In the genomic region with DNA sequence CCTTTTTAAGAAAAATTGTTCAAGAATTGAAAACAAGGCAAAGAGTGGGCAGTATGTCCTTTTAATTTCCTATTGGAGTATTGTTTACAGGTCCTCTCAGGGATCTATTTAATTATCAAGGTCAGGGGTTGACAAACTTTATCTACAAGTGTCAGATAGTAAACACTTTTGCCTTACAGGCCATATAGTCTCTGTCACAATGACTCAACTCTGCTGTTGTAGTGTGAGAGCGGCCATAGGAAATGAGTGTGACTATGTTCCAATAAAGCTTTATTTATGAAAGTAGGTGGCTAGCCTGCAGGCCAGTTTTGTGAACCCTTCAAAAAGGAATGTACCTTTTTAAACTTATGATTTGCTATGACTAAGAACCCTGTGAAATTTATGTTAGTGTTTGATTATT, we compare ENCODE assay signal across 30 cellular contexts.
DNase-seq lines count a peak whose midpoint lies in the region; ATAC-seq and TF ChIP-seq lines count a peak whose summit lies in the region.
"Had no signal": no experiment of that assay in that cellular context is flagged by ENCODE, and none has a peak within 500 bp of the region (broad histone marks: within the 10 kb centered on the region; RNA-seq: fewer than 3 reads in every experiment).

No MANE protein-coding gene starts in this region.

- DNase-seq in ELR (ENCODE audit: low read depth): peak; percentile 84
- peak; percentile 9 for DNase-seq in mesenchymal stem cell
- no peak for DNase-seq in epidermal melanocyte (ENCODE audit: insufficient read length, low spot score)
- DNase-seq in body of pancreas: no peak
- no peak for DNase-seq in transverse colon
- DNase-seq: activated CD4-positive, alpha-beta T cell treated with anti-CD3 and anti-CD28 coated beads for 48 hours; activated effector memory CD4-positive, alpha-beta T cell treated with Interleukin-2 at 50 U/mL for 16 hours; activated naive CD8-positive, alpha-beta T cell treated with anti-CD3 and anti-CD28 coated beads, Interleukin-2, amount 10 ng/mL, durations not matched to agents 7 days and 5 days; central memory CD4-positive, alpha-beta T cell; effector memory CD8-positive, alpha-beta T cell; foreskin melanocyte; GDM1; heart right ventricle; natural killer cell; NCI-H1436 treated with DMSO at 0.1 percent for 48 hours; NCI-H748 treated with DMSO at 0.1 percent for 48 hours; occipital lobe; SJCRH30; stimulated activated CD4-positive, alpha-beta T cell treated with anti-CD3 and anti-CD28 coated beads, Interleukin-12 subunit alpha, Interleukin-12 subunit beta, amount 100 ng/mL, for 4 hours; stimulated activated CD4-positive, alpha-beta T cell treated with anti-CD3 and anti-CD28 coated beads, Interleukin-2, amount 100 ng/mL, for 48 hours; stomach; SW 1271 had no signal

- no peaks in the 10 kb centered on the region for H3K36me3 ChIP-seq in Loucy (ENCODE audit: insufficient read depth, low read length)
- H3K36me3 ChIP-seq in mesenchymal stem cell (ENCODE audit: control insufficient read depth in 1 of 2, insufficient read depth in 2 of 2, low read depth in 1 of 2, low read length in 2 of 2): no peaks in the 10 kb centered on the region
- no peaks in the 10 kb centered on the region for H3K36me3 ChIP-seq in body of pancreas (replicated peaks in 1 of 2; ENCODE audit: insufficient read depth in 1 of 2, low read depth in 2 of 2)
- H3K36me3 ChIP-seq in transverse colon: no peaks in the 10 kb centered on the region
- H3K36me3 ChIP-seq: BLaER1, esophagus muscularis mucosa, heart right ventricle, prostate gland, SJCRH30, stomach, vagina had no signal

- no peak for TF ChIP-seq POLR2A in body of pancreas (IDR thresholded peaks at IDR 0.05)
- TF ChIP-seq POLR2A in transverse colon (IDR thresholded peaks at IDR 0.05): no peak

- no peak overlapping the region for H3K23ac ChIP-seq in mesenchymal stem cell (ENCODE audit: low read length in 2 of 2)

- H2AFZ ChIP-seq in Loucy (ENCODE audit: low read length) (0 out of 2 replicates have a peak overlapping the region, but pooled peaks have one; percentile 36), mesenchymal stem cell (ENCODE audit: low read depth, low read length) (no peak overlapping the region)

- H3K14ac ChIP-seq in mesenchymal stem cell (ENCODE audit: low read length in 2 of 2): no peak overlapping the region

- in situ Hi-C loops in transverse colon (cut with MboI; ENCODE audit: low pct_ligation_motif_present in 1 of 4, low pct_unique_long_range_greater_than_20kb in 1 of 4, low sequenced_read_pairs in 3 of 4): no loop called here

- no peak overlapping the region for H2BK5ac ChIP-seq in mesenchymal stem cell (ENCODE audit: low read depth, low read length, poor library complexity, severe bottlenecking)

- peaks cover 4% of the 10 kb centered on the region for H3K27me3 Mint-ChIP-seq in activated T-helper 17 cell treated with anti-CD3 and anti-CD28 coated beads, Interleukin-2, amount 50 U/mL, for 72 hours

- no peak overlapping the region for H3K9ac ChIP-seq in Loucy (ENCODE audit: low read depth, low read length, poor library complexity, severe bottlenecking)
- no peak overlapping the region for H3K9ac ChIP-seq in mesenchymal stem cell (ENCODE audit: low read length)
- H3K9ac ChIP-seq: BLaER1 had no signal

- no peaks in the 10 kb centered on the region for H3K4me1 Mint-ChIP-seq in activated T-helper 17 cell treated with anti-CD3 and anti-CD28 coated beads, Interleukin-2, amount 50 U/mL, for 72 hours
- H3K4me1 Mint-ChIP-seq: activated naive CD8-positive, alpha-beta T cell treated with anti-CD3 and anti-CD28 coated beads, Interleukin-2, amount 10 ng/mL, durations not matched to agents 7 days and 5 days; natural killer cell had no signal

- ATAC-seq in activated T-helper 17 cell treated with anti-CD3 and anti-CD28 coated beads, Interleukin-2, amount 50 U/mL, for 72 hours (replicated peaks): peak; percentile 29
- no peak for ATAC-seq in body of pancreas
- ATAC-seq: effector memory CD8-positive, alpha-beta T cell; heart right ventricle; natural killer cell; sciatic nerve had no signal

- no peak for TF ChIP-seq EP300 in transverse colon (IDR thresholded peaks at IDR 0.05; ENCODE audit: low read depth)

- H3K4me3 ChIP-seq in Loucy (ENCODE audit: low read length, poor library complexity, severe bottlenecking) (no peak overlapping the region), mesenchymal stem cell (ENCODE audit: insufficient read depth in 1 of 2, low read depth in 1 of 2, low read length in 2 of 2) (no peak overlapping the region), body of pancreas (no peak overlapping the region), transverse colon (no peak overlapping the region)
- H3K4me3 ChIP-seq: BLaER1, esophagus muscularis mucosa, heart right ventricle, prostate gland, SJCRH30, stomach, vagina had no signal

- no peak overlapping the region for H4K8ac ChIP-seq in mesenchymal stem cell (ENCODE audit: low read length)

- H3K4me1 ChIP-seq in Loucy (ENCODE audit: insufficient read depth, low read length, poor library complexity, severe bottlenecking): no peaks in the 10 kb centered on the region
- no peaks in the 10 kb centered on the region for H3K4me1 ChIP-seq in mesenchymal stem cell (ENCODE audit: control insufficient read depth, insufficient read depth, low read depth, low read length)
- no peaks in the 10 kb centered on the region for H3K4me1 ChIP-seq in body of pancreas
- H3K4me1 ChIP-seq in transverse colon: no peaks in the 10 kb centered on the region
- H3K4me1 ChIP-seq: BLaER1, esophagus muscularis mucosa, heart right ventricle, prostate gland, SJCRH30, stomach, vagina had no signal

- H3K4me2 ChIP-seq in Loucy (ENCODE audit: low read depth, low read length, poor library complexity, severe bottlenecking) (no peak overlapping the region), mesenchymal stem cell (ENCODE audit: low read length, poor library complexity, severe bottlenecking) (no peak overlapping the region)
- H3K4me2 ChIP-seq: BLaER1 had no signal

- intact Hi-C loops in body of pancreas (cut with DNase I) (no loop called here), transverse colon (cut with DNase I; ENCODE audit: low total_unique reads) (no loop called here)

- H3K27me3 ChIP-seq in Loucy (ENCODE audit: insufficient read depth, low read length, poor library complexity, severe bottlenecking): no peaks in the 10 kb centered on the region
- no peaks in the 10 kb centered on the region for H3K27me3 ChIP-seq in mesenchymal stem cell (ENCODE audit: control insufficient read depth in 1 of 2, insufficient read depth in 1 of 2, low read length in 2 of 2)
- no peaks in the 10 kb centered on the region for H3K27me3 ChIP-seq in body of pancreas
- H3K27me3 ChIP-seq in transverse colon: no peaks in the 10 kb centered on the region
- H3K27me3 ChIP-seq: BLaER1, esophagus muscularis mucosa, SJCRH30, stomach, vagina had no signal

- no peak overlapping the region for H3K4ac ChIP-seq in mesenchymal stem cell (ENCODE audit: low read depth in 1 of 2, low read length in 2 of 2)

- H4K91ac ChIP-seq in mesenchymal stem cell (ENCODE audit: low read length): no peak overlapping the region

- no peaks in the 10 kb centered on the region for H4K20me1 ChIP-seq in Loucy (ENCODE audit: insufficient read depth, low read length, poor library complexity, severe bottlenecking)
- H4K20me1 ChIP-seq: BLaER1 had no signal

- H3F3A ChIP-seq in Loucy (ENCODE audit: low read depth): no peaks in the 10 kb centered on the region

- no peak overlapping the region for H2BK15ac ChIP-seq in mesenchymal stem cell (ENCODE audit: low read depth, poor library complexity, severe bottlenecking)

- 17% methylated on average over 1 of the region's 1 CpG for WGBS in mesenchymal stem cell
- WGBS in body of pancreas, 2 donors: 82 to 94% methylated on average over 1 of the region's 1 CpG
- 59 to 100% methylated on average over 1 of the region's 1 CpG for WGBS in transverse colon (ENCODE audit: low coverage in 1 of 2), 2 donors

- H3K9me3 ChIP-seq in Loucy (ENCODE audit: insufficient read depth, low read depth, low read length) (no peaks in the 10 kb centered on the region), mesenchymal stem cell (ENCODE audit: control insufficient read depth, low read length) (no peaks in the 10 kb centered on the region), body of pancreas (no peaks in the 10 kb centered on the region), transverse colon (no peaks in the 10 kb centered on the region)
- H3K9me3 ChIP-seq: BLaER1, esophagus muscularis mucosa, heart right ventricle, prostate gland, SJCRH30, stomach, vagina had no signal

- no peak overlapping the region for H3K18ac ChIP-seq in mesenchymal stem cell (ENCODE audit: low read depth in 1 of 2, low read length in 2 of 2)

- no peaks in the 10 kb centered on the region for H3K9me2 ChIP-seq in Loucy (replicated peaks; ENCODE audit: low read depth, low read length)

- no peak overlapping the region for H3K27ac ChIP-seq in mesenchymal stem cell (ENCODE audit: low read length, poor library complexity, severe bottlenecking)
- no peak overlapping the region for H3K27ac ChIP-seq in body of pancreas
- H3K27ac ChIP-seq in transverse colon: no peak overlapping the region
- H3K27ac ChIP-seq: BLaER1, esophagus muscularis mucosa, heart right ventricle, prostate gland, SJCRH30, stomach, vagina, VCaP had no signal

- no peak overlapping the region for H3K27ac Mint-ChIP-seq in activated T-helper 17 cell treated with anti-CD3 and anti-CD28 coated beads, Interleukin-2, amount 50 U/mL, for 72 hours
- H3K27ac Mint-ChIP-seq: activated naive CD8-positive, alpha-beta T cell treated with anti-CD3 and anti-CD28 coated beads, Interleukin-2, amount 10 ng/mL, durations not matched to agents 7 days and 5 days; effector memory CD8-positive, alpha-beta T cell; natural killer cell had no signal

- H3K9me3 Mint-ChIP-seq in activated T-helper 17 cell treated with anti-CD3 and anti-CD28 coated beads, Interleukin-2, amount 50 U/mL, for 72 hours: no peaks in the 10 kb centered on the region
- H3K9me3 Mint-ChIP-seq: activated naive CD8-positive, alpha-beta T cell treated with anti-CD3 and anti-CD28 coated beads, Interleukin-2, amount 10 ng/mL, durations not matched to agents 7 days and 5 days; effector memory CD8-positive, alpha-beta T cell; natural killer cell had no signal

- H3K36me3 Mint-ChIP-seq in activated T-helper 17 cell treated with anti-CD3 and anti-CD28 coated beads, Interleukin-2, amount 50 U/mL, for 72 hours (ENCODE audit: low read depth): no peaks in the 10 kb centered on the region
- H3K36me3 Mint-ChIP-seq: activated naive CD8-positive, alpha-beta T cell treated with anti-CD3 and anti-CD28 coated beads, Interleukin-2, amount 10 ng/mL, durations not matched to agents 7 days and 5 days; natural killer cell had no signal

- H2BK120ac ChIP-seq in mesenchymal stem cell (ENCODE audit: low read depth, low read length): no peak overlapping the region

- TF ChIP-seq CTCF in Loucy (conservative IDR thresholded peaks at IDR 0.05; ENCODE audit: low read length): no peak
- no peak for TF ChIP-seq CTCF in body of pancreas (IDR thresholded peaks at IDR 0.05)
- TF ChIP-seq CTCF in transverse colon (IDR thresholded peaks at IDR 0.05): no peak

- no peak overlapping the region for H2BK12ac ChIP-seq in mesenchymal stem cell (ENCODE audit: low read length in 2 of 2)

- no peak overlapping the region for H3K4me3 Mint-ChIP-seq in activated T-helper 17 cell treated with anti-CD3 and anti-CD28 coated beads, Interleukin-2, amount 50 U/mL, for 72 hours
- H3K4me3 Mint-ChIP-seq: activated naive CD8-positive, alpha-beta T cell treated with anti-CD3 and anti-CD28 coated beads, Interleukin-2, amount 10 ng/mL, durations not matched to agents 7 days and 5 days; effector memory CD8-positive, alpha-beta T cell; natural killer cell had no signal

- no peaks in the 10 kb centered on the region for H3K79me1 ChIP-seq in mesenchymal stem cell (replicated peaks; ENCODE audit: low read length, poor library complexity, severe bottlenecking)

- no peaks in the 10 kb centered on the region for H3K79me2 ChIP-seq in Loucy (ENCODE audit: insufficient read depth, low read length)

- no peak overlapping the region for H2AK5ac ChIP-seq in mesenchymal stem cell (ENCODE audit: low read length, severe bottlenecking)

Comparison
In these comparisons a context has a peak if more than half of its experiments do, and no peak if none do; other contexts are left out.
1. DNase-seq: peak in ELR (single experiment) and mesenchymal stem cell (single experiment); none in epidermal melanocyte (single experiment), body of pancreas (0 of 4) and transverse colon (single experiment).